Comparison of ENCODE assay signal across 34 cellular contexts in genomic region chr4:126853715-126854114, GRCh38.
DNase-seq lines count a peak whose midpoint lies in the region; ATAC-seq, FAIRE-seq and TF ChIP-seq lines count a peak whose summit lies in the region.
"Had no signal": no experiment of that assay in that cellular context is flagged by ENCODE, and none has a peak within 500 bp of the region (broad histone marks: within the 10 kb centered on the region; RNA-seq: fewer than 3 reads in every experiment).

No MANE protein-coding gene starts in this region.

- CTCF ChIA-PET in GM12878 (lab: Yijun Ruan, JAX), result no interaction called here

- in situ Hi-C loops in GM12878 (cut with MboI), result no loop called here

- no TSS peak for BruUV-seq in GM12878 (replicated peaks; lab: Mats Ljungman, UMichigan)

- POLR2A ChIA-PET in GM12878 (lab: Charles Lee), result no interaction called here

- ATAC-seq in GM18870 (IDR thresholded peaks at IDR 0.05; ENCODE audit: unreplicated experiment) (peak; percentile 63), GM21786 (IDR thresholded peaks at IDR 0.05; ENCODE audit: unreplicated experiment) (peak; percentile 51), HG03139 (IDR thresholded peaks at IDR 0.05; ENCODE audit: unreplicated experiment) (peak; percentile 65), GM12878 (peak; percentile 55), HG02884 (IDR thresholded peaks at IDR 0.05; ENCODE audit: unreplicated experiment) (no peak)
- ATAC-seq: activated CD4-positive, CD25-positive, alpha-beta regulatory T cell treated with anti-CD3 and anti-CD28 coated beads, Interleukin-2, amount 50 U/mL, for 24 hours; lower lobe of right lung; naive thymus-derived CD8-positive, alpha-beta T cell; psoas muscle; stimulated activated memory B cell treated with anti-CD40 and anti-IgM and Interleukin-4, amounts not matched to agents 10 μg/mL and 1 μg/mL and 100 μg/mL, for 72 hours had no signal

- TF ChIP-seq POLR2A in GM12878 (IDR thresholded peaks at IDR 0.05; ENCODE audit: low read depth, low read length) (no peak), lower leg skin (IDR thresholded peaks at IDR 0.05) (no peak)

- intact Hi-C loops in GM12878 (cut with micrococcal nuclease; ENCODE audit: unreplicated experiment) (no loop called here), lower leg skin (cut with DNase I; ENCODE audit: low total_unique reads) (no loop called here)

- FAIRE-seq in GM12878 (lab: Jason Lieb, UNC), result no peak
- FAIRE-seq: colon, keratinocyte, TTC549 had no signal

- no peaks in the 10 kb centered on the region for H3K4me1 ChIP-seq in GM12878 (ENCODE audit: control insufficient read depth, insufficient read depth, low read length)
- H3K4me1 ChIP-seq: Caco-2, lower lobe of right lung, psoas muscle, sigmoid colon, upper lobe of left lung had no signal

- TF ChIP-seq EP300 in GM12878 (IDR thresholded peaks at IDR 0.05; ENCODE audit: borderline replicate concordance in 1 of 2, control insufficient read depth in 1 of 2, low read depth in 2 of 2, low read length in 2 of 2), result no peak

- H3K4me3 ChIP-seq in GM12878, result no peak overlapping the region
- H3K4me3 ChIP-seq in lower leg skin (ENCODE audit: low read depth, poor library complexity, severe bottlenecking), result no peak overlapping the region
- H3K4me3 ChIP-seq: GM23248, lower lobe of right lung, psoas muscle, sigmoid colon, upper lobe of left lung had no signal

- RAD21 ChIA-PET in GM12878 (lab: Charles Lee; ENCODE audit: unreplicated experiment), result interaction anchor here (0.7 kb wide), 1 partner anchor 920 kb away, joined by 3 read pairs; no protein-coding TSS in a partner anchor

- no peaks in the 10 kb centered on the region for H3K79me2 ChIP-seq in GM12878 (ENCODE audit: control insufficient read depth, insufficient read depth, low read length)

- no peak overlapping the region for H3K27ac ChIP-seq in GM12878 (ENCODE audit: control insufficient read depth, insufficient read depth)
- H3K27ac ChIP-seq: C4-2B, GM23248, lower lobe of right lung, psoas muscle, sigmoid colon, upper lobe of left lung had no signal

- SMC1A ChIA-PET in GM12878 (lab: Charles Lee; ENCODE audit: uncharacterized antibody, unreplicated experiment), result no interaction called here

- H2AFZ ChIP-seq in GM12878 (ENCODE audit: control insufficient read depth, low read depth, low read length), result no peak overlapping the region
- H2AFZ ChIP-seq: GM23248 had no signal

- H3K9me3 ChIP-seq in GM12878 (replicated peaks; ENCODE audit: control insufficient read depth, insufficient read depth, low read length), result no peaks in the 10 kb centered on the region
- H3K9me3 ChIP-seq: Caco-2, lower lobe of right lung, psoas muscle, sigmoid colon, upper lobe of left lung had no signal

- no peaks in the 10 kb centered on the region for H3K36me3 ChIP-seq in GM12878 (ENCODE audit: control insufficient read depth in 2 of 2, insufficient read depth in 2 of 2, low read length in 1 of 2)
- H3K36me3 ChIP-seq: lower lobe of right lung, sigmoid colon, upper lobe of left lung had no signal

- no peak for TF ChIP-seq RAD21 in GM12878 (IDR thresholded peaks at IDR 0.05; ENCODE audit: insufficient read depth, low read depth, low read length)

- H3K4me2 ChIP-seq in GM12878 (ENCODE audit: control insufficient read depth, insufficient read depth), result no peak overlapping the region

- H3K9ac ChIP-seq in GM12878 (ENCODE audit: control insufficient read depth, insufficient read depth, low read length), result no peak overlapping the region
- H3K9ac ChIP-seq: GM23248 had no signal

- H4K20me1 ChIP-seq in GM12878 (ENCODE audit: control insufficient read depth, insufficient read depth), result no peaks in the 10 kb centered on the region

- H3K27me3 ChIP-seq in GM12878 (replicated peaks in 1 of 2; ENCODE audit: control insufficient read depth in 2 of 2, insufficient read depth in 2 of 2, low read length in 1 of 2), result no peaks in the 10 kb centered on the region
- H3K27me3 ChIP-seq: sigmoid colon, upper lobe of left lung had no signal

- TF ChIP-seq CTCF in GM12878 (IDR thresholded peaks at IDR 0.05 in 2 of 3, conservative IDR thresholded peaks at IDR 0.05 in 1 of 3; ENCODE audit: control insufficient read depth in 2 of 3, extremely low read depth in 1 of 3, insufficient read depth in 1 of 3, low read depth in 3 of 3, low read length in 3 of 3) (no peak), lower leg skin (IDR thresholded peaks at IDR 0.05) (no peak)

- DNase-seq in GM12878 (ENCODE audit: low read depth, low spot score), result no peak
- no peak for DNase-seq in kidney glomerular epithelial cell (lab: John Stamatoyannopoulos, UW)
- DNase-seq in lower leg skin (ENCODE audit: low spot score in 2 of 2), result no peak
- DNase-seq: activated CD4-positive, alpha-beta memory T cell treated with anti-CD3 and anti-CD28 coated beads for 36 hours; activated CD8-positive, alpha-beta memory T cell treated with anti-CD3 and anti-CD28 coated beads, Interleukin-2, amount 50 U/mL, for 48 hours; activated naive CD4-positive, alpha-beta T cell treated with anti-CD3 and anti-CD28 coated beads, Interleukin-2, amount 50 U/mL, for 16 hours; anterior cingulate cortex; Caco-2; effector CD8-positive, alpha-beta T cell; GDM1; glutamatergic neuron; GM23248; lower lobe of right lung; naive thymus-derived CD8-positive, alpha-beta T cell; NCI-H2081 treated with DMSO at 0.1 percent for 48 hours; NCI-H446 treated with DMSO at 0.1 percent for 48 hours; NCI-H82; nucleus accumbens; OCI-M1; psoas muscle; sigmoid colon; stimulated activated CD4-positive, alpha-beta T cell treated with anti-CD3 and anti-CD28 coated beads, Interleukin-4, amount 100 ng/mL, for 4 hours; substantia nigra; upper lobe of left lung had no signal

TF ChIP-seq in GM12878, 131 proteins besides CTCF, POLR2A, EP300 and RAD21:
- TF ChIP-seq NFIC (IDR thresholded peaks at IDR 0.05; ENCODE audit: low read depth, low read length) (no peak), PRDM15 (CRISPR knock-in tag; IDR thresholded peaks at IDR 0.05) (no peak), KAT2A (conservative IDR thresholded peaks at IDR 0.05; ENCODE audit: control insufficient read depth, low read depth, low read length) (no peak), NBN (IDR thresholded peaks at IDR 0.05) (no peak), SPI1 (IDR thresholded peaks at IDR 0.05; ENCODE audit: borderline replicate concordance, insufficient read depth, low read depth, low read length) (peak; percentile 63; the same call in 1 of the 2 replicates), ZNF207 (IDR thresholded peaks at IDR 0.05; ENCODE audit: borderline replicate concordance) (no peak), HDAC6 (IDR thresholded peaks at IDR 0.05; ENCODE audit: unreplicated experiment) (no peak), TBL1XR1 (IDR thresholded peaks at IDR 0.05; ENCODE audit: low read depth, low read length) (no peak), FOS (IDR thresholded peaks at IDR 0.05; ENCODE audit: borderline replicate concordance, extremely low read depth, insufficient read length) (no peak)
